In genomic region chr21:34523019-34523418, GRCh38 we compare ENCODE assay signal across 20 cellular contexts. TPM values are rescaled to one million over a fixed set of nuclear protein-coding genes. Genes with fewer than 3 reads are reported as not detected.
DNase-seq lines count a peak whose midpoint lies in the region; ATAC-seq, FAIRE-seq and TF ChIP-seq lines count a peak whose summit lies in the region.
"Had no signal": no experiment of that assay in that cellular context is flagged by ENCODE, and none has a peak within 500 bp of the region (broad histone marks: within the 10 kb centered on the region; RNA-seq: fewer than 3 reads in every experiment).

No MANE protein-coding gene starts in this region.

- H3K79me2 ChIP-seq in astrocyte (ENCODE audit: insufficient read depth, low read length) (peaks cover 62% of the 10 kb centered on the region), Karpas-422 (ENCODE audit: low read length) (no peaks in the 10 kb centered on the region)

- peak overlapping the region; percentile 25 for H3K27ac Mint-ChIP-seq in activated CD4-positive, alpha-beta T cell treated with anti-CD3 and anti-CD28 coated beads for 36 hours
- no peak overlapping the region for H3K27ac Mint-ChIP-seq in activated CD4-positive, alpha-beta T cell treated with anti-CD3 and anti-CD28 coated beads, Interleukin-2, amount 10 ng/mL, durations not matched to agents 24 days and 14 days
- no peak overlapping the region for H3K27ac Mint-ChIP-seq in astrocyte (ENCODE audit: unreplicated experiment)
- H3K27ac Mint-ChIP-seq: CD4-positive, alpha-beta T cell; naive thymus-derived CD4-positive, alpha-beta T cell; T-helper 17 cell had no signal

- no peaks in the 10 kb centered on the region for H3K27me3 Mint-ChIP-seq in activated CD4-positive, alpha-beta T cell treated with anti-CD3 and anti-CD28 coated beads for 36 hours
- H3K27me3 Mint-ChIP-seq in activated CD4-positive, alpha-beta T cell treated with anti-CD3 and anti-CD28 coated beads, Interleukin-2, amount 10 ng/mL, durations not matched to agents 24 days and 14 days: no peaks in the 10 kb centered on the region
- no peaks in the 10 kb centered on the region for H3K27me3 Mint-ChIP-seq in astrocyte (ENCODE audit: low read depth, unreplicated experiment)
- H3K27me3 Mint-ChIP-seq: CD4-positive, alpha-beta T cell; naive thymus-derived CD4-positive, alpha-beta T cell; T-helper 17 cell had no signal

- no peaks in the 10 kb centered on the region for H3K27me3 ChIP-seq in astrocyte (ENCODE audit: insufficient read depth, low read length)
- H3K27me3 ChIP-seq in transverse colon: no peaks in the 10 kb centered on the region
- no peaks in the 10 kb centered on the region for H3K27me3 ChIP-seq in Karpas-422 (ENCODE audit: low read length)
- H3K27me3 ChIP-seq: thyroid gland had no signal

- TF ChIP-seq EP300 in transverse colon (IDR thresholded peaks at IDR 0.05; ENCODE audit: low read depth): no peak

- H3K4me3 ChIP-seq in astrocyte (ENCODE audit: insufficient read depth, low read depth, low read length) (peak overlapping the region; percentile 34), mucosa of descending colon (no peak overlapping the region), transverse colon (no peak overlapping the region), Karpas-422 (ENCODE audit: low read length) (no peak overlapping the region)
- H3K4me3 ChIP-seq: prostate gland, thyroid gland had no signal

- H3K4me1 Mint-ChIP-seq in activated CD4-positive, alpha-beta T cell treated with anti-CD3 and anti-CD28 coated beads for 36 hours: peaks cover 33% of the 10 kb centered on the region
- H3K4me1 Mint-ChIP-seq in activated CD4-positive, alpha-beta T cell treated with anti-CD3 and anti-CD28 coated beads, Interleukin-2, amount 10 ng/mL, durations not matched to agents 24 days and 14 days: peaks cover 33% of the 10 kb centered on the region
- H3K4me1 Mint-ChIP-seq in astrocyte (ENCODE audit: low read depth, unreplicated experiment): peaks cover 46% of the 10 kb centered on the region

- peaks cover 37% of the 10 kb centered on the region for H3K36me3 ChIP-seq in astrocyte (ENCODE audit: insufficient read depth, low read length)
- no peaks in the 10 kb centered on the region for H3K36me3 ChIP-seq in mucosa of descending colon (ENCODE audit: low read depth)
- H3K36me3 ChIP-seq in transverse colon: peaks cover 0 to 6% (median 1%) of the 10 kb centered on the region in 4 donors
- H3K36me3 ChIP-seq in Karpas-422 (ENCODE audit: insufficient read depth, low read length): no peaks in the 10 kb centered on the region

- H3K4me1 ChIP-seq in astrocyte (ENCODE audit: insufficient read depth, low read length) (peaks cover 43% of the 10 kb centered on the region), mucosa of descending colon (ENCODE audit: low read depth) (peaks cover 26% of the 10 kb centered on the region), transverse colon (peaks cover 20 to 61% (median 51%) of the 10 kb centered on the region in 4 donors), Karpas-422 (ENCODE audit: low read length) (peaks cover 5% of the 10 kb centered on the region; the same call in 1 of the 2 replicates)
- H3K4me1 ChIP-seq: prostate gland had no signal

- FAIRE-seq in astrocyte (lab: Jason Lieb, UNC): no peak
- FAIRE-seq: endometrium had no signal

- H4K20me1 ChIP-seq in astrocyte (ENCODE audit: insufficient read depth, low read length) (peaks cover 73% of the 10 kb centered on the region), Karpas-422 (ENCODE audit: insufficient read depth, low read depth, low read length) (0 out of 2 replicates have a peak, but pooled peaks cover 3% of the 10 kb centered on the region)

- TF ChIP-seq POLR2A in transverse colon (IDR thresholded peaks at IDR 0.05): no peak

- DNase-seq in activated CD4-positive, alpha-beta T cell treated with anti-CD3 and anti-CD28 coated beads for 36 hours: no peak
- no peak for DNase-seq in activated CD4-positive, alpha-beta T cell treated with anti-CD3 and anti-CD28 coated beads, Interleukin-2, amount 10 ng/mL, durations not matched to agents 24 days and 14 days
- DNase-seq in astrocyte (ENCODE audit: low read depth): no peak
- DNase-seq in mucosa of descending colon: peak; percentile 63 to 64 (median 63)
- peak; percentile 55 for DNase-seq in transverse colon
- DNase-seq in Karpas-422: no peak
- DNase-seq in NCI-H2081 (lab: John Stamatoyannopoulos, UW): no peak
- DNase-seq: CD4-positive, alpha-beta T cell; naive thymus-derived CD4-positive, alpha-beta T cell; NCI-H1436 treated with DMSO at 0.1 percent for 48 hours; NCI-H2227 treated with DMSO at 0.1 percent for 48 hours; T-helper 17 cell; thyroid gland had no signal

- POLR2A ChIA-PET in activated CD4-positive, alpha-beta T cell treated with anti-CD3 and anti-CD28 coated beads for 36 hours (lab: Charles Lee): no interaction called here

- in situ Hi-C loops in transverse colon (cut with MboI; ENCODE audit: low pct_ligation_motif_present in 1 of 4, low pct_unique_long_range_greater_than_20kb in 1 of 4, low sequenced_read_pairs in 3 of 4): no loop called here

- ATAC-seq in activated CD4-positive, alpha-beta T cell treated with anti-CD3 and anti-CD28 coated beads for 36 hours: no peak
- peak; percentile 53 for ATAC-seq in mucosa of descending colon
- ATAC-seq in HG02970 (IDR thresholded peaks at IDR 0.05; ENCODE audit: low FRiP score, unreplicated experiment): no peak
- ATAC-seq: HCT116, Right ventricle myocardium inferior, T-helper 17 cell had no signal

- no peaks in the 10 kb centered on the region for H3K9me2 ChIP-seq in Karpas-422 (replicated peaks; ENCODE audit: insufficient read depth, low read length)

- 57 to 80% methylated on average over 1 to 5 of the region's 5 CpGs for WGBS in transverse colon (ENCODE audit: low coverage in 1 of 2), 2 donors

- H2AFZ ChIP-seq in astrocyte (ENCODE audit: low read depth, low read length) (no peak overlapping the region), Karpas-422 (ENCODE audit: low read length) (no peak overlapping the region)

- TF ChIP-seq CTCF in astrocyte (IDR thresholded peaks at IDR 0.05; ENCODE audit: insufficient read depth, low read depth, low read length) (no peak), mucosa of descending colon (IDR thresholded peaks at IDR 0.05) (no peak), transverse colon (IDR thresholded peaks at IDR 0.05) (no peak)

- H3K9me3 Mint-ChIP-seq in activated CD4-positive, alpha-beta T cell treated with anti-CD3 and anti-CD28 coated beads for 36 hours (ENCODE audit: low read depth): no peaks in the 10 kb centered on the region
- no peaks in the 10 kb centered on the region for H3K9me3 Mint-ChIP-seq in activated CD4-positive, alpha-beta T cell treated with anti-CD3 and anti-CD28 coated beads, Interleukin-2, amount 10 ng/mL, durations not matched to agents 24 days and 14 days
- H3K9me3 Mint-ChIP-seq in astrocyte (ENCODE audit: unreplicated experiment): no peaks in the 10 kb centered on the region
- H3K9me3 Mint-ChIP-seq: activated T-helper 1 cell treated with anti-CD3 and anti-CD28 coated beads, Interleukin-12 subunit alpha, Interleukin-12 subunit beta, Interleukin-2, Interleukin-4 antibody, amounts not matched to agents 30 ng/mL and 10 ng/mL and 1 ng/mL, durations not matched to agents 14 hours and 24 hours and 36 hours had no signal

- H3K9me3 ChIP-seq in astrocyte (ENCODE audit: insufficient read depth, low read depth, low read length) (no peaks in the 10 kb centered on the region), mucosa of descending colon (no peaks in the 10 kb centered on the region), transverse colon (no peaks in the 10 kb centered on the region), Karpas-422 (ENCODE audit: low read length) (no peaks in the 10 kb centered on the region)
- H3K9me3 ChIP-seq: prostate gland, thyroid gland had no signal

- H3K36me3 Mint-ChIP-seq in activated CD4-positive, alpha-beta T cell treated with anti-CD3 and anti-CD28 coated beads for 36 hours (ENCODE audit: low read depth): peaks cover 8% of the 10 kb centered on the region
- peaks cover 4% of the 10 kb centered on the region for H3K36me3 Mint-ChIP-seq in activated CD4-positive, alpha-beta T cell treated with anti-CD3 and anti-CD28 coated beads, Interleukin-2, amount 10 ng/mL, durations not matched to agents 24 days and 14 days (ENCODE audit: low read depth)
- peaks cover 32% of the 10 kb centered on the region for H3K36me3 Mint-ChIP-seq in astrocyte (ENCODE audit: low read depth, unreplicated experiment)

- intact Hi-C loops in activated CD4-positive, alpha-beta T cell treated with anti-CD3 and anti-CD28 coated beads for 36 hours (cut with DNase I, micrococcal nuclease): no loop called here
- intact Hi-C loops in activated CD4-positive, alpha-beta T cell treated with anti-CD3 and anti-CD28 coated beads, Interleukin-2, amount 10 ng/mL, durations not matched to agents 24 days and 14 days (cut with micrococcal nuclease): no loop called here
- intact Hi-C loops in mucosa of descending colon (cut with DNase I, micrococcal nuclease): no loop called here
- intact Hi-C loops in transverse colon (cut with DNase I; ENCODE audit: low total_unique reads): no loop called here

- peak overlapping the region; percentile 17 for H3K9ac ChIP-seq in astrocyte (ENCODE audit: low read length)
- no peak overlapping the region for H3K9ac ChIP-seq in Karpas-422 (ENCODE audit: low read length)

- H3K27ac ChIP-seq in astrocyte (ENCODE audit: low read depth, low read length): no peak overlapping the region
- peak overlapping the region; percentile 89 to 97 (median 94) for H3K27ac ChIP-seq in transverse colon
- H3K27ac ChIP-seq in Karpas-422 (ENCODE audit: low read length): no peak overlapping the region
- H3K27ac ChIP-seq: prostate gland had no signal

- CTCF ChIA-PET in activated CD4-positive, alpha-beta T cell treated with anti-CD3 and anti-CD28 coated beads for 36 hours (lab: Charles Lee): interaction anchor here (1.1 to 1.7 kb wide), 2 partner anchors 31 to 108 kb away, joined by 4 to 5 read pairs; no protein-coding TSS in a partner anchor

- H3K4me3 Mint-ChIP-seq in activated CD4-positive, alpha-beta T cell treated with anti-CD3 and anti-CD28 coated beads for 36 hours: no peak overlapping the region
- H3K4me3 Mint-ChIP-seq in activated CD4-positive, alpha-beta T cell treated with anti-CD3 and anti-CD28 coated beads, Interleukin-2, amount 10 ng/mL, durations not matched to agents 24 days and 14 days: no peak overlapping the region
- H3K4me3 Mint-ChIP-seq in astrocyte (ENCODE audit: unreplicated experiment): peak overlapping the region; percentile 71
- H3K4me3 Mint-ChIP-seq: activated T-helper 1 cell treated with anti-CD3 and anti-CD28 coated beads, Interleukin-12 subunit alpha, Interleukin-12 subunit beta, Interleukin-2, Interleukin-4 antibody, amounts not matched to agents 30 ng/mL and 10 ng/mL and 1 ng/mL, durations not matched to agents 14 hours and 24 hours and 36 hours; CD4-positive, alpha-beta T cell; naive thymus-derived CD4-positive, alpha-beta T cell; T-helper 17 cell had no signal

- H3K4me2 ChIP-seq in astrocyte (ENCODE audit: low read length): peak overlapping the region; percentile 97
- H3K4me2 ChIP-seq in Karpas-422 (ENCODE audit: low read depth, low read length, poor library complexity, severe bottlenecking): no peak overlapping the region

RNA-seq across cellular contexts. Expression of gene KCNE1, which starts 11.0 kb away (rescaled TPM):
- under 1 TPM in 1 of 2 experiments, not detected in 1; 0.07 TPM for total RNA-seq in activated CD4-positive, alpha-beta T cell treated with anti-CD3 and anti-CD28 coated beads for 36 hours
- total RNA-seq in activated CD4-positive, alpha-beta T cell treated with anti-CD3 and anti-CD28 coated beads, Interleukin-2, amount 10 ng/mL, durations not matched to agents 24 days and 14 days: 0.28 TPM in 1 of 2 replicates, not detected in the other
- total RNA-seq in astrocyte (0.43 and 0.73 TPM in 2 replicates), mucosa of descending colon (1 to 10 TPM in 1 of 3 donors, under 1 TPM in 2; 0.32 to 1.4 (median 0.55) TPM), transverse colon (1 to 10 TPM in 3 of 4 donors, not detected in 1; 1.5 to 2.6 (median 2.4) TPM)
- not detected in 2 replicates for total RNA-seq in Karpas-422 (2014; rRNA removed; shearing (Covaris generic); ENCODE audit: low replicate concordance)
- total RNA-seq: CD4-positive, alpha-beta T cell; LHCN-M2 had no signal

Comparison
In these comparisons a context has a peak if more than half of its experiments do, and no peak if none do; other contexts are left out.
1. DNase-seq: peak in mucosa of descending colon (3 of 3) and transverse colon (single experiment); none in activated CD4-positive, alpha-beta T cell treated with anti-CD3 and anti-CD28 coated beads for 36 hours (single experiment), activated CD4-positive, alpha-beta T cell treated with anti-CD3 and anti-CD28 coated beads, Interleukin-2, amount 10 ng/mL, durations not matched to agents 24 days and 14 days (single experiment), astrocyte (single experiment), Karpas-422 (single experiment) and NCI-H2081 (0 of 2).
2. H3K27ac ChIP-seq: peak in transverse colon (4 of 4); none in astrocyte (single experiment) and Karpas-422 (single experiment).